In the genomic region with DNA sequence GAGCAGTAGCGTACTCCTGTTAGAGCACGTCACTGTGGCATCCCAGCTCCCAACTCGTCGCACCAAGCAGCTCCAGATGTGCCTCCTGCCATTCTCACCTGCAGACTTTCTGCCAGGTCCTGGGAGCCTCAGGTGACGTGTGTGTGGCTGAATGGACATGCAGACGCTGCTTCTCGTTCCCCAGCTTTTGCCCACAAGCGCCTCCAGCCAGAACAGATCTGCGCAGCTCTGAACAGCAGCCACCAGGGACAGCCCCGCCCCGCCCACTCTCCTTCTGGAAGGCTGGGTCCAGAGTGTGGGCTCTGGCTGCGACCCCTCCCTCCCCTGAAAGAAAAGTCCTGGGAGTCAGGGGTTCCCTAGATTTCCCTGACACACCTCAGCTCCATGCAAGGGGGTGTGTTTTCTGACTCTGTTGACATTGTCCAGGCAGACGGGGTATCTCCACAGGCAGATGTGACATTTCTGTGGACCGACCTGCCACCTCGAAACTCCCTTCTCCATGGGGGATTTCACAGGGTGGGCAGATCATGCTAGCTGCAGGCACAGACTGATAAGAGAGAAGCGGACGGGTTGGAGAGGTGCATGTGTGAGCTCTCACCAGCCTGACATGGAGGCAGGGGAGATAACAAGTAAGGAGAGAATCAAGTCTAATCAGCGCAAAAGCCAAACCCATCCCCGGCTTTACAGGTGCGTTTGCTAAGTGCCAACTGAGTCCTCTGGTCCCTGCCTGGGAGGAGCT, we compare ENCODE assay signal across 2 cellular contexts.
A peak's percentile ranks its signal among the peaks of the same experiment; 100 is the strongest.
TF ChIP-seq lines count a peak whose summit lies in the region.

No MANE protein-coding gene starts in this region.

TF ChIP-seq in K562, 482 proteins besides CTCF, POLR2A, EP300 and RAD21 (continues in another document):
- TF ChIP-seq TEAD4 (IDR thresholded peaks at IDR 0.05; ENCODE audit: low read length) (peak; percentile 48; the same call in 1 of the 2 replicates), TEAD4 (CRISPR knock-in tag; IDR thresholded peaks at IDR 0.05; ENCODE audit: borderline replicate concordance) (no peak), TCF3 (CRISPR knock-in tag; IDR thresholded peaks at IDR 0.05) (peak; percentile 54), ZKSCAN3 (CRISPR knock-in tag; IDR thresholded peaks at IDR 0.05) (no peak), ARID1B (IDR thresholded peaks at IDR 0.05) (peak; percentile 41; the same call in 1 of the 2 replicates), MTA2 (IDR thresholded peaks at IDR 0.05; ENCODE audit: low read depth) (0 out of 2 replicates have a peak, but pooled peaks have one; percentile 23), NCOR1 (IDR thresholded peaks at IDR 0.05) (peak; percentile 52; the same call in 1 of the 2 replicates), KHSRP (IDR thresholded peaks at IDR 0.05) (no peak), NRF1 (conservative IDR thresholded peaks at IDR 0.05 in 1 of 2, IDR thresholded peaks at IDR 0.05 in 1 of 2) (peak; percentile 43 to 48; a peak in 3 of 4 replicates), COPS2 (conservative IDR thresholded peaks at IDR 0.05) (no peak), TCFL5 (CRISPR knock-in tag; conservative IDR thresholded peaks at IDR 0.05) (no peak), MECOM (CRISPR knock-in tag; IDR thresholded peaks at IDR 0.05) (no peak), ELK1 (CRISPR knock-in tag; IDR thresholded peaks at IDR 0.05) (no peak), E2F5 (CRISPR knock-in tag; IDR thresholded peaks at IDR 0.05) (no peak), ZNF398 (CRISPR knock-in tag; IDR thresholded peaks at IDR 0.05) (no peak), TAL1 (IDR thresholded peaks at IDR 0.05) (peak; percentile 38; the same call in 1 of the 2 replicates), TRIM24 (IDR thresholded peaks at IDR 0.05) (no peak), CBFA2T3 (IDR thresholded peaks at IDR 0.05) (peak; percentile 84), NR2C2 (CRISPR knock-in tag; IDR thresholded peaks at IDR 0.05) (no peak), NR2C2 (tag; IDR thresholded peaks at IDR 0.05) (no peak)
- TF ChIP-seq, protein P1, sequence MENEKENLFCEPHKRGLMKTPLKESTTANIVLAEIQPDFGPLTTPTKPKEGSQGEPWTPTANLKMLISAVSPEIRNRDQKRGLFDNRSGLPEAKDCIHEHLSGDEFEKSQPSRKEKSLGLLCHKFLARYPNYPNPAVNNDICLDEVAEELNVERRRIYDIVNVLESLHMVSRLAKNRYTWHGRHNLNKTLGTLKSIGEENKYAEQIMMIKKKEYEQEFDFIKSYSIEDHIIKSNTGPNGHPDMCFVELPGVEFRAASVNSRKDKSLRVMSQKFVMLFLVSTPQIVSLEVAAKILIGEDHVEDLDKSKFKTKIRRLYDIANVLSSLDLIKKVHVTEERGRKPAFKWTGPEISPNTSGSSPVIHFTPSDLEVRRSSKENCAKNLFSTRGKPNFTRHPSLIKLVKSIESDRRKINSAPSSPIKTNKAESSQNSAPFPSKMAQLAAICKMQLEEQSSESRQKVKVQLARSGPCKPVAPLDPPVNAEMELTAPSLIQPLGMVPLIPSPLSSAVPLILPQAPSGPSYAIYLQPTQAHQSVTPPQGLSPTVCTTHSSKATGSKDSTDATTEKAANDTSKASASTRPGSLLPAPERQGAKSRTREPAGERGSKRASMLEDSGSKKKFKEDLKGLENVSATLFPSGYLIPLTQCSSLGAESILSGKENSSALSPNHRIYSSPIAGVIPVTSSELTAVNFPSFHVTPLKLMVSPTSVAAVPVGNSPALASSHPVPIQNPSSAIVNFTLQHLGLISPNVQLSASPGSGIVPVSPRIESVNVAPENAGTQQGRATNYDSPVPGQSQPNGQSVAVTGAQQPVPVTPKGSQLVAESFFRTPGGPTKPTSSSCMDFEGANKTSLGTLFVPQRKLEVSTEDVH (IDR thresholded peaks at IDR 0.05; ENCODE audit: low read depth, partially characterized antibody) = no peak
- TF ChIP-seq, protein P2, sequence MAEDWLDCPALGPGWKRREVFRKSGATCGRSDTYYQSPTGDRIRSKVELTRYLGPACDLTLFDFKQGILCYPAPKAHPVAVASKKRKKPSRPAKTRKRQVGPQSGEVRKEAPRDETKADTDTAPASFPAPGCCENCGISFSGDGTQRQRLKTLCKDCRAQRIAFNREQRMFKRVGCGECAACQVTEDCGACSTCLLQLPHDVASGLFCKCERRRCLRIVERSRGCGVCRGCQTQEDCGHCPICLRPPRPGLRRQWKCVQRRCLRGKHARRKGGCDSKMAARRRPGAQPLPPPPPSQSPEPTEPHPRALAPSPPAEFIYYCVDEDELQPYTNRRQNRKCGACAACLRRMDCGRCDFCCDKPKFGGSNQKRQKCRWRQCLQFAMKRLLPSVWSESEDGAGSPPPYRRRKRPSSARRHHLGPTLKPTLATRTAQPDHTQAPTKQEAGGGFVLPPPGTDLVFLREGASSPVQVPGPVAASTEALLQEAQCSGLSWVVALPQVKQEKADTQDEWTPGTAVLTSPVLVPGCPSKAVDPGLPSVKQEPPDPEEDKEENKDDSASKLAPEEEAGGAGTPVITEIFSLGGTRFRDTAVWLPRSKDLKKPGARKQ (CRISPR knock-in tag; IDR thresholded peaks at IDR 0.05) = no peak

TF ChIP-seq in HepG2, 621 proteins besides CTCF, POLR2A, EP300 and RAD21 (continues in another document):
- TF ChIP-seq ZBTB38 (CRISPR knock-in tag; IDR thresholded peaks at IDR 0.05) (0 out of 2 replicates have a peak, but pooled peaks have one; percentile 17), ZNF484 (CRISPR knock-in tag; IDR thresholded peaks at IDR 0.05; ENCODE audit: borderline replicate concordance, low read depth) (no peak), ZNF770 (CRISPR knock-in tag; IDR thresholded peaks at IDR 0.05) (no peak), GLI4 (CRISPR knock-in tag; IDR thresholded peaks at IDR 0.05; ENCODE audit: borderline replicate concordance) (no peak), ZNF232 (CRISPR knock-in tag; IDR thresholded peaks at IDR 0.05; ENCODE audit: borderline replicate concordance) (no peak), HNF1B (CRISPR knock-in tag; IDR thresholded peaks at IDR 0.05) (no peak), ZBTB4 (CRISPR knock-in tag; IDR thresholded peaks at IDR 0.05; ENCODE audit: borderline replicate concordance) (0 out of 2 replicates have a peak, but pooled peaks have one; percentile 35), DPF2 (CRISPR knock-in tag; IDR thresholded peaks at IDR 0.05; ENCODE audit: borderline replicate concordance, low read depth) (no peak), ZNF687 (CRISPR knock-in tag; IDR thresholded peaks at IDR 0.05) (peak; percentile 52), ZBTB7B (CRISPR knock-in tag; IDR thresholded peaks at IDR 0.05) (no peak), ZNF598 (CRISPR knock-in tag; IDR thresholded peaks at IDR 0.05; ENCODE audit: borderline replicate concordance) (0 out of 2 replicates have a peak, but pooled peaks have one; percentile 33), ZNF343 (CRISPR knock-in tag; IDR thresholded peaks at IDR 0.05) (no peak), NR2C2 (CRISPR knock-in tag; IDR thresholded peaks at IDR 0.05; ENCODE audit: borderline replicate concordance) (no peak), ZBTB8A (CRISPR knock-in tag; IDR thresholded peaks at IDR 0.05; ENCODE audit: borderline replicate concordance, low read depth) (no peak), SMYD3 (CRISPR knock-in tag; IDR thresholded peaks at IDR 0.05) (no peak)
- TF ChIP-seq, protein P3, sequence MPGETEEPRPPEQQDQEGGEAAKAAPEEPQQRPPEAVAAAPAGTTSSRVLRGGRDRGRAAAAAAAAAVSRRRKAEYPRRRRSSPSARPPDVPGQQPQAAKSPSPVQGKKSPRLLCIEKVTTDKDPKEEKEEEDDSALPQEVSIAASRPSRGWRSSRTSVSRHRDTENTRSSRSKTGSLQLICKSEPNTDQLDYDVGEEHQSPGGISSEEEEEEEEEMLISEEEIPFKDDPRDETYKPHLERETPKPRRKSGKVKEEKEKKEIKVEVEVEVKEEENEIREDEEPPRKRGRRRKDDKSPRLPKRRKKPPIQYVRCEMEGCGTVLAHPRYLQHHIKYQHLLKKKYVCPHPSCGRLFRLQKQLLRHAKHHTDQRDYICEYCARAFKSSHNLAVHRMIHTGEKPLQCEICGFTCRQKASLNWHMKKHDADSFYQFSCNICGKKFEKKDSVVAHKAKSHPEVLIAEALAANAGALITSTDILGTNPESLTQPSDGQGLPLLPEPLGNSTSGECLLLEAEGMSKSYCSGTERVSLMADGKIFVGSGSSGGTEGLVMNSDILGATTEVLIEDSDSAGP (CRISPR knock-in tag; IDR thresholded peaks at IDR 0.05; ENCODE audit: borderline replicate concordance) = no peak
- TF ChIP-seq, protein P4, sequence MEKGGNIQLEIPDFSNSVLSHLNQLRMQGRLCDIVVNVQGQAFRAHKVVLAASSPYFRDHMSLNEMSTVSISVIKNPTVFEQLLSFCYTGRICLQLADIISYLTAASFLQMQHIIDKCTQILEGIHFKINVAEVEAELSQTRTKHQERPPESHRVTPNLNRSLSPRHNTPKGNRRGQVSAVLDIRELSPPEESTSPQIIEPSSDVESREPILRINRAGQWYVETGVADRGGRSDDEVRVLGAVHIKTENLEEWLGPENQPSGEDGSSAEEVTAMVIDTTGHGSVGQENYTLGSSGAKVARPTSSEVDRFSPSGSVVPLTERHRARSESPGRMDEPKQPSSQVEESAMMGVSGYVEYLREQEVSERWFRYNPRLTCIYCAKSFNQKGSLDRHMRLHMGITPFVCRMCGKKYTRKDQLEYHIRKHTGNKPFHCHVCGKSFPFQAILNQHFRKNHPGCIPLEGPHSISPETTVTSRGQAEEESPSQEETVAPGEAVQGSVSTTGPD (CRISPR knock-in tag; IDR thresholded peaks at IDR 0.05) = no peak
